ENCODE assay signal across 8 cellular contexts in genomic region chr17:80474231-80474932, GRCh38. TPM values are rescaled to one million over a fixed set of nuclear protein-coding genes. Genes with fewer than 3 reads are reported as not detected.
DNase-seq lines count a peak whose midpoint lies in the region; ATAC-seq and TF ChIP-seq lines count a peak whose summit lies in the region.

No MANE protein-coding gene starts in this region.

- peaks cover 20 to 37% (median 31%) of the 10 kb centered on the region in 4 donors for H3K4me1 Mint-ChIP-seq in naive thymus-derived CD8-positive, alpha-beta T cell

- TF ChIP-seq CTCF in mammary epithelial cell (conservative IDR thresholded peaks at IDR 0.05 in 1 of 2, IDR thresholded peaks at IDR 0.05 in 1 of 2; ENCODE audit: extremely low read depth in 1 of 2, insufficient read depth in 1 of 2, low read depth in 1 of 2, low read length in 2 of 2) = peak; percentile 6 to 20

- no peak overlapping the region for H3K9ac ChIP-seq in mammary epithelial cell (ENCODE audit: insufficient read depth, low read length)

- H3K4me1 ChIP-seq in mammary epithelial cell (ENCODE audit: insufficient read depth, low read length) = peaks cover 33% of the 10 kb centered on the region

- DNase-seq in ACHN (peak; percentile 65), G401 (ENCODE audit: low spot score) (peak; percentile 93), NOMO-1 treated with dmso at 0.1 percent for 144 hours (lab: John Stamatoyannopoulos, UW; ENCODE audit: unreplicated experiment) (peak; percentile 20), mammary epithelial cell (no peak)
- peak in 1 of 10 donors; percentile 31 for DNase-seq in naive thymus-derived CD8-positive, alpha-beta T cell

- dilution Hi-C loops in mammary epithelial cell (cut with HindIII; ENCODE audit: low sequenced_read_pairs) = no loop called here

- H3K79me2 ChIP-seq in mammary epithelial cell (ENCODE audit: insufficient read depth, low read length) = no peaks in the 10 kb centered on the region

- no peak overlapping the region for H3K4me3 ChIP-seq in mammary epithelial cell (replicated peaks in 1 of 3; ENCODE audit: insufficient read depth in 1 of 3, low read depth in 2 of 3, low read length in 3 of 3)

- peak overlapping the region; percentile 63 to 87 (median 80) for H3K4me3 Mint-ChIP-seq in naive thymus-derived CD8-positive, alpha-beta T cell

- POLR2A ChIA-PET in naive thymus-derived CD8-positive, alpha-beta T cell (lab: Charles Lee) = interaction anchor here (0.8 to 2.6 kb wide), 2 partner anchors 20 to 383 kb away, joined by 3 to 15 read pairs; no protein-coding TSS in a partner anchor

- whole genome bisulfite sequencing in mammary epithelial cell (ENCODE audit: low coverage, missing lambda C conversion rate) = 21% methylated on average over 13 of the region's 16 CpGs

- CTCF ChIA-PET in mammary epithelial cell (lab: Charles Lee; ENCODE audit: low non-redundant PET) = no interaction called here

- peaks cover 54% of the 10 kb centered on the region for H3K27me3 ChIP-seq in mammary epithelial cell (ENCODE audit: insufficient read depth, low read length)

- intact Hi-C loops in mammary epithelial cell (cut with micrococcal nuclease) = loop anchor here (1.0 to 10.0 kb wide), 3 partner anchors 48 to 360 kb away; no protein-coding TSS in a partner anchor

- no peaks in the 10 kb centered on the region for H4K20me1 ChIP-seq in mammary epithelial cell (ENCODE audit: insufficient read depth, low read length)

- in situ Hi-C loops in ACHN (cut with HindIII; ENCODE audit: low pct_ligation_motif_present, low pct_unique_long_range_greater_than_20kb, low sequenced_read_pairs) = no loop called here
- in situ Hi-C loops in G401 (cut with HindIII; ENCODE audit: low sequenced_read_pairs) = no loop called here
- in situ Hi-C loops in mammary epithelial cell (cut with MboI; ENCODE audit: low sequenced_read_pairs in 2 of 2) = loop anchor here in 1 of 2 donors (10.0 kb wide), 1 partner anchor 100 kb away; no protein-coding TSS in a partner anchor

- no peak overlapping the region for H3K4me2 ChIP-seq in mammary epithelial cell (ENCODE audit: insufficient read depth, low read depth, low read length)

- ATAC-seq in naive thymus-derived CD8-positive, alpha-beta T cell = peak; percentile 9 to 26
- ATAC-seq in HG02623 (IDR thresholded peaks at IDR 0.05; ENCODE audit: unreplicated experiment) (no peak), GM19023 (IDR thresholded peaks at IDR 0.05; ENCODE audit: unreplicated experiment) (no peak), HG02852 (IDR thresholded peaks at IDR 0.05; ENCODE audit: unreplicated experiment) (no peak)

- H3K36me3 Mint-ChIP-seq in naive thymus-derived CD8-positive, alpha-beta T cell = peaks cover 0 to 5% (median 0%) of the 10 kb centered on the region in 3 donors

- H3K27me3 Mint-ChIP-seq in naive thymus-derived CD8-positive, alpha-beta T cell = peaks cover 16 to 61% (median 37%) of the 10 kb centered on the region in 5 donors

- no peak overlapping the region for H2AFZ ChIP-seq in mammary epithelial cell (ENCODE audit: low read depth, low read length)

- no peaks in the 10 kb centered on the region for H3K36me3 ChIP-seq in mammary epithelial cell (ENCODE audit: insufficient read depth, low read length)

- no peaks in the 10 kb centered on the region for H3K9me3 ChIP-seq in mammary epithelial cell (replicated peaks; ENCODE audit: insufficient read depth, low read length)

- H3K27ac Mint-ChIP-seq in naive thymus-derived CD8-positive, alpha-beta T cell = peak overlapping the region in 2 of 10 donors; percentile 33 to 50

- H3K27ac ChIP-seq in mammary epithelial cell (ENCODE audit: insufficient read depth, low read depth, low read length) = no peak overlapping the region

- BruUV-seq in mammary epithelial cell (replicated peaks; lab: Mats Ljungman, UMichigan) = no TSS peak

- no peaks in the 10 kb centered on the region for H3K9me3 Mint-ChIP-seq in naive thymus-derived CD8-positive, alpha-beta T cell

RNA-seq across cellular contexts. Expression of gene NPTX1, which starts 2.0 kb away (rescaled TPM):
- total RNA-seq in G401 (2014; rRNA removed; shearing (Covaris generic)) = 0.07 and 0.12 TPM in 2 replicates
- under 1 TPM; 0.17 to 0.21 TPM for total RNA-seq in mammary epithelial cell
- polyA plus RNA-seq in mammary epithelial cell = 0.14 TPM
- polyA minus RNA-seq in mammary epithelial cell = not detected
- total RNA-seq in naive thymus-derived CD8-positive, alpha-beta T cell = not detected
- not detected for polyA plus RNA-seq in naive thymus-derived CD8-positive, alpha-beta T cell

RNA-seq across cellular contexts. Expression of gene ENDOV, which starts 59.4 kb away (rescaled TPM):
- 28.1 and 30.7 TPM in 2 replicates for total RNA-seq in G401 (2014; rRNA removed; shearing (Covaris generic))
- total RNA-seq in mammary epithelial cell = 10 to 100 TPM; 19.5 to 22.6 TPM
- polyA plus RNA-seq in mammary epithelial cell = 14.4 TPM
- polyA minus RNA-seq in mammary epithelial cell = 16.7 TPM
- 10 to 100 TPM; 20.6 TPM for total RNA-seq in naive thymus-derived CD8-positive, alpha-beta T cell
- polyA plus RNA-seq in naive thymus-derived CD8-positive, alpha-beta T cell = 10 to 100 TPM in 1 of 3 donors, 1 to 10 TPM in 2; 7.5 to 10.3 (median 9.5) TPM

Comparison
In these comparisons a context has a peak if more than half of its experiments do, and no peak if none do; other contexts are left out.
1. ATAC-seq: peak in naive thymus-derived CD8-positive, alpha-beta T cell (2 of 2); none in HG02623 (single experiment), GM19023 (single experiment) and HG02852 (single experiment).